ENCODE assay signal across 17 cellular contexts in genomic region chr10:133177380-133178157, GRCh38. TPM values are rescaled to one million over a fixed set of nuclear protein-coding genes. Genes with fewer than 3 reads are reported as not detected.
DNase-seq lines count a peak whose midpoint lies in the region; ATAC-seq and TF ChIP-seq lines count a peak whose summit lies in the region.
"Had no signal": no experiment of that assay in that cellular context is flagged by ENCODE, and none has a peak within 500 bp of the region (broad histone marks: within the 10 kb centered on the region; RNA-seq: fewer than 3 reads in every experiment).

No MANE protein-coding gene starts in this region.

- no peak for TF ChIP-seq EP300 in SK-N-SH (IDR thresholded peaks at IDR 0.05; ENCODE audit: borderline replicate concordance in 1 of 2, low read depth in 1 of 2, low read length in 1 of 2)

- no peaks in the 10 kb centered on the region for H3K9me3 ChIP-seq in BLaER1
- peaks cover 0 to 13% of the 10 kb centered on the region in 2 donors for H3K9me3 ChIP-seq in neuronal stem cell (replicated peaks in 1 of 2; ENCODE audit: control insufficient read depth in 2 of 2, insufficient read depth in 1 of 2, low read depth in 1 of 2, low read length in 2 of 2)
- no peaks in the 10 kb centered on the region for H3K9me3 ChIP-seq in SK-N-SH

- no peak overlapping the region for H3K4ac ChIP-seq in neuronal stem cell (ENCODE audit: low read length)

- peaks cover 21 to 33% (median 29%) of the 10 kb centered on the region in 7 donors for H3K9me3 Mint-ChIP-seq in CD14-positive monocyte
- peaks cover 12% of the 10 kb centered on the region for H3K9me3 Mint-ChIP-seq in activated naive CD8-positive, alpha-beta T cell treated with anti-CD3 and anti-CD28 coated beads, Interleukin-2, amount 50 U/mL, for 24 hours

- WGBS in neuronal stem cell (ENCODE audit: extremely low coverage in 2 of 2, insufficient read length in 2 of 2, insufficient replicate concordance in 1 of 2), 2 donors = no CpG with 5 or more reads among the region's 12 CpGs
- WGBS in SK-N-SH (ENCODE audit: low lambda C conversion rate) = 61% methylated on average over 12 of the region's 12 CpGs

- H3K79me1 ChIP-seq in neuronal stem cell (ENCODE audit: low read depth, low read length) = no peaks in the 10 kb centered on the region

- intact Hi-C loops in CD14-positive monocyte (cut with micrococcal nuclease) = no loop called here

- peak overlapping the region; percentile 51 for H2BK12ac ChIP-seq in neuronal stem cell (ENCODE audit: low read length)

- H4K91ac ChIP-seq in neuronal stem cell (ENCODE audit: low read depth, low read length, poor library complexity) = peak overlapping the region; percentile 31

- peak overlapping the region; percentile 78 for H4K8ac ChIP-seq in neuronal stem cell (ENCODE audit: low read depth, low read length)

- peak overlapping the region; percentile 86 for H3K23ac ChIP-seq in neuronal stem cell (ENCODE audit: low read depth, low read length, poor library complexity)

- H3K14ac ChIP-seq in neuronal stem cell (ENCODE audit: low read length) = peak overlapping the region; percentile 85

- peaks cover 2 to 11% (median 4%) of the 10 kb centered on the region in 3 donors for H3K27me3 Mint-ChIP-seq in CD14-positive monocyte (ENCODE audit: low read depth in 3 of 3)
- peaks cover 7% of the 10 kb centered on the region for H3K27me3 Mint-ChIP-seq in activated naive CD8-positive, alpha-beta T cell treated with anti-CD3 and anti-CD28 coated beads, Interleukin-2, amount 50 U/mL, for 24 hours

- H3K4me1 ChIP-seq in BLaER1 (peaks cover 70% of the 10 kb centered on the region), neuronal stem cell (ENCODE audit: control insufficient read depth in 2 of 2, insufficient read depth in 1 of 2, low read depth in 1 of 2, low read length in 2 of 2) (peaks cover 0 to 6% of the 10 kb centered on the region in 2 donors), SK-N-SH (ENCODE audit: control insufficient read depth in 1 of 2, insufficient read depth in 2 of 2, low read depth in 1 of 2, low read length in 1 of 2) (peaks cover 0 to 7% of the 10 kb centered on the region in 2 experiments; a peak in 1 of 4 replicates)

- H2AK5ac ChIP-seq in neuronal stem cell (ENCODE audit: low read depth, low read length) = no peak overlapping the region

- H3K4me2 ChIP-seq in BLaER1 = peak overlapping the region; percentile 80
- no peak overlapping the region for H3K4me2 ChIP-seq in neuronal stem cell (ENCODE audit: insufficient read depth, low read length, poor library complexity, severe bottlenecking)
- no peak overlapping the region for H3K4me2 ChIP-seq in SK-N-SH

- no peak for ATAC-seq in activated naive CD8-positive, alpha-beta T cell treated with anti-CD3 and anti-CD28 coated beads, Interleukin-2, amount 50 U/mL, for 24 hours
- ATAC-seq: Panc1 had no signal

- no peak for TF ChIP-seq CTCF in CD14-positive monocyte (IDR thresholded peaks at IDR 0.05)
- no peak for TF ChIP-seq CTCF in SK-N-SH (IDR thresholded peaks at IDR 0.05)

- peaks cover 13% of the 10 kb centered on the region for H3F3A ChIP-seq in SK-N-SH (replicated peaks; ENCODE audit: insufficient read depth)

- H3K4me3 Mint-ChIP-seq in CD14-positive monocyte = no peak overlapping the region
- H3K4me3 Mint-ChIP-seq in activated naive CD8-positive, alpha-beta T cell treated with anti-CD3 and anti-CD28 coated beads, Interleukin-2, amount 50 U/mL, for 24 hours = no peak overlapping the region
- H3K4me3 Mint-ChIP-seq: IgD-negative memory B cell had no signal

- H3K27ac ChIP-seq in BLaER1 (no peak overlapping the region), neuronal stem cell (replicated peaks; ENCODE audit: low read length) (peak overlapping the region; percentile 16), SK-N-SH (ENCODE audit: low read depth in 2 of 2, low read length in 1 of 2) (no peak overlapping the region)
- H3K27ac ChIP-seq: C4-2B had no signal

- no peaks in the 10 kb centered on the region for H3K9me2 ChIP-seq in SK-N-SH

- H3K4me3 ChIP-seq in BLaER1 = no peak overlapping the region
- peak overlapping the region in 1 of 2 donors; percentile 71 for H3K4me3 ChIP-seq in neuronal stem cell (ENCODE audit: low read length in 2 of 2)
- H3K4me3 ChIP-seq in SK-N-SH (ENCODE audit: low read depth in 2 of 2, low read length in 1 of 2) = no peak overlapping the region

- peak overlapping the region in 2 of 7 donors; percentile 49 to 81 for H3K27ac Mint-ChIP-seq in CD14-positive monocyte
- H3K27ac Mint-ChIP-seq in activated naive CD8-positive, alpha-beta T cell treated with anti-CD3 and anti-CD28 coated beads, Interleukin-2, amount 50 U/mL, for 24 hours = peak overlapping the region; percentile 6
- H3K27ac Mint-ChIP-seq: IgD-negative memory B cell had no signal

- TF ChIP-seq RAD21 in SK-N-SH (IDR thresholded peaks at IDR 0.05; ENCODE audit: low read length) = no peak

- H3K36me3 Mint-ChIP-seq in CD14-positive monocyte = peaks cover 0 to 4% of the 10 kb centered on the region in 2 donors
- H3K36me3 Mint-ChIP-seq in activated naive CD8-positive, alpha-beta T cell treated with anti-CD3 and anti-CD28 coated beads, Interleukin-2, amount 50 U/mL, for 24 hours (ENCODE audit: low read depth) = peaks cover 5% of the 10 kb centered on the region

- H3K4me1 Mint-ChIP-seq in CD14-positive monocyte = peaks cover 14% of the 10 kb centered on the region
- no peaks in the 10 kb centered on the region for H3K4me1 Mint-ChIP-seq in activated naive CD8-positive, alpha-beta T cell treated with anti-CD3 and anti-CD28 coated beads, Interleukin-2, amount 50 U/mL, for 24 hours

- H3K36me3 ChIP-seq in BLaER1 (no peaks in the 10 kb centered on the region), neuronal stem cell (replicated peaks in 1 of 2; ENCODE audit: control insufficient read depth in 2 of 2, insufficient read depth in 2 of 2, low read length in 2 of 2) (peaks cover 0 to 9% of the 10 kb centered on the region in 2 donors), SK-N-SH (replicated peaks in 1 of 2; ENCODE audit: control insufficient read depth in 1 of 2, insufficient read depth in 2 of 2, low read length in 1 of 2) (no peaks in the 10 kb centered on the region)

- CTCF ChIA-PET in SK-N-SH (lab: Yijun Ruan, JAX) = no interaction called here

- H3K9ac ChIP-seq in BLaER1 = no peak overlapping the region
- H3K9ac ChIP-seq in neuronal stem cell (ENCODE audit: low read depth, low read length, poor library complexity) = peak overlapping the region; percentile 82
- no peak overlapping the region for H3K9ac ChIP-seq in SK-N-SH

- DNase-seq in CD14-positive monocyte (ENCODE audit: low spot score) (peak; percentile 7), neuronal stem cell (ENCODE audit: low spot score) (no peak), SK-N-SH (no peak), NCI-H526 (lab: John Stamatoyannopoulos, UW) (no peak)
- no peak for DNase-seq in activated naive CD8-positive, alpha-beta T cell treated with anti-CD3 and anti-CD28 coated beads, Interleukin-2, amount 50 U/mL, for 24 hours
- no peak for DNase-seq in stimulated activated naive CD4-positive, alpha-beta T cell (lab: John Stamatoyannopoulos, UW)
- DNase-seq: DMS79 treated with DMSO at 0.1 percent for 48 hours, Kasumi-1, MM.1S, NCI-H1092, NCI-H1436 treated with DMSO at 0.1 percent for 48 hours, NCI-H2029, NCI-H2171 had no signal

- no peak overlapping the region for H2BK15ac ChIP-seq in neuronal stem cell (ENCODE audit: low read length)

- peak overlapping the region; percentile 15 for H3K18ac ChIP-seq in neuronal stem cell (ENCODE audit: low read length)

- H3K27me3 ChIP-seq in BLaER1 (peaks cover 28% of the 10 kb centered on the region), neuronal stem cell (ENCODE audit: control insufficient read depth in 3 of 3, insufficient read depth in 3 of 3, low read depth in 1 of 3, low read length in 3 of 3) (peaks cover 0 to 3% (median 0%) of the 10 kb centered on the region in 3 experiments), SK-N-SH (ENCODE audit: insufficient read depth) (no peaks in the 10 kb centered on the region; the same call in 1 of the 2 replicates)

- H2AFZ ChIP-seq in neuronal stem cell (ENCODE audit: low read length) (no peak overlapping the region), SK-N-SH (ENCODE audit: low read depth) (no peak overlapping the region)

- POLR2A ChIA-PET in SK-N-SH (lab: Yijun Ruan, JAX) = no interaction called here

- no peaks in the 10 kb centered on the region for H3K79me2 ChIP-seq in SK-N-SH (ENCODE audit: insufficient read depth)

- H4K20me1 ChIP-seq in BLaER1 (0 out of 2 replicates have a peak, but pooled peaks cover 11% of the 10 kb centered on the region), SK-N-SH (ENCODE audit: insufficient read depth) (no peaks in the 10 kb centered on the region)

- H2BK120ac ChIP-seq in neuronal stem cell (ENCODE audit: low read depth, low read length) = no peak overlapping the region

- no peak overlapping the region for H2BK5ac ChIP-seq in neuronal stem cell (ENCODE audit: low read length)

TF ChIP-seq in SK-N-SH, 30 proteins besides CTCF, POLR2A, EP300 and RAD21 (continues in another document):
- TF ChIP-seq MEF2A (IDR thresholded peaks at IDR 0.05; ENCODE audit: borderline replicate concordance, low read depth) (no peak), FOSL2 (IDR thresholded peaks at IDR 0.05; ENCODE audit: borderline replicate concordance, low read depth) (no peak), IRF3 (IDR thresholded peaks at IDR 0.05; ENCODE audit: low read depth, low read length) (no peak), ELF1 (IDR thresholded peaks at IDR 0.05) (no peak), JUND (IDR thresholded peaks at IDR 0.05) (no peak), TAF1 (IDR thresholded peaks at IDR 0.05; ENCODE audit: borderline replicate concordance, low read depth, low read length) (no peak), TCF12 (IDR thresholded peaks at IDR 0.05) (no peak)

RNA-seq across cellular contexts. Expression of gene KNDC1, which starts 17.6 kb away (rescaled TPM):
- polyA plus RNA-seq in CD14-positive monocyte (under 1 TPM in 1 of 2 donors, not detected in 1; 0.22 TPM), SK-N-SH (2012; rRNA removed) (1.4 TPM in 2 replicates)
- 6.4 TPM for polyA plus RNA-seq in neuronal stem cell (2013, experiment 1 of 2)
- polyA plus RNA-seq in neuronal stem cell (2013, experiment 2 of 2) = 6.1 TPM
- polyA plus RNA-seq in SK-N-SH (2012; cell fraction: cytosol; rRNA removed) = 0.26 and 0.76 TPM in 2 replicates
- 3.6 and 6.5 TPM in 2 replicates for polyA plus RNA-seq in SK-N-SH (2012; cell fraction: nucleus; rRNA removed)

RNA-seq across cellular contexts. Expression of gene UTF1, which starts 52.4 kb away (rescaled TPM):
- polyA plus RNA-seq in CD14-positive monocyte (under 1 TPM; 0.14 to 0.48 TPM), SK-N-SH (2012; rRNA removed) (not detected in 2 replicates)
- polyA plus RNA-seq in neuronal stem cell (2013, experiment 1 of 2) = 0.35 TPM
- 0.33 TPM for polyA plus RNA-seq in neuronal stem cell (2013, experiment 2 of 2)
- not detected in 2 replicates for polyA plus RNA-seq in SK-N-SH (2012; cell fraction: cytosol; rRNA removed)
- not detected in 2 replicates for polyA plus RNA-seq in SK-N-SH (2012; cell fraction: nucleus; rRNA removed)
- polyA plus RNA-seq: IgD-negative memory B cell had no signal
